18 cellular contexts compared by ENCODE assay signal in the genomic region with DNA sequence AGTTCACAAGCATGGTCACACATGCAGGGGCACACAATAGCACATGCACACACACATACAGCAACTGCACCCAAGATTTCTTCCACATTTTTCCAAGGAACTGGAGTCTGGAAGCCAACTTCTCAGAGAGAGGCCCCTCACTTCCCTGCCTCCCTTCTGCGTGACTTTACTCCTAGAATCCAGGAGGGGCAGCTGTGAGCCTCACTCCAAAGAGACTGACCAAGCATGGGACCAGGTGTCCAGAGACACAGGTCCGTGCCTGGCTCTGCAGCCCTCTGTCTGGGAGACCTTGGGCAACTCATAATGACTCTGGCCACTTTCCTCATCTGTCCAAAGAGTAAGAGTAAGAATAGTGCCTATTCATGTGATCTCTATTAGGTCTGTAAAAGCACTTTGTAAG.
"Had no signal": no experiment of that assay in that cellular context is flagged by ENCODE, and none has a peak within 500 bp of the region (broad histone marks: within the 10 kb centered on the region; RNA-seq: fewer than 3 reads in every experiment).

No MANE protein-coding gene starts in this region.

- DNase-seq: activated CD4-positive, alpha-beta T cell treated with anti-CD3 and anti-CD28 coated beads for 36 hours; activated CD4-positive, alpha-beta T cell treated with anti-CD3 and anti-CD28 coated beads, Interleukin-2, amount 50 U/mL, for 48 hours; activated gamma-delta T cell treated with Interleukin-2 at 50 U/mL for 16 hours; adrenal gland; effector memory CD4-positive, alpha-beta T cell; islet precursor cell; occipital lobe; stimulated activated CD4-positive, alpha-beta T cell treated with anti-CD3 and anti-CD28 coated beads, Interleukin-2, amount 100 ng/mL, for 24 hours; stimulated activated naive CD8-positive, alpha-beta T cell treated with anti-CD3 and anti-CD28 coated beads, Interleukin-15, amount 100 ng/mL, for 72 hours; T-helper 2 cell; transverse colon; uterus had no signal

- H3K4me3 ChIP-seq: adrenal gland, lung, suprapubic skin, transverse colon, uterus had no signal

- H3K4me1 Mint-ChIP-seq: activated CD4-positive, alpha-beta T cell treated with anti-CD3 and anti-CD28 coated beads for 36 hours; mesothelial cell of epicardium; nephron; stimulated activated naive CD8-positive, alpha-beta T cell treated with anti-CD3 and anti-CD28 coated beads, Interleukin-15, amount 100 ng/mL, for 72 hours had no signal

- ATAC-seq: activated CD4-positive, alpha-beta T cell treated with anti-CD3 and anti-CD28 coated beads for 36 hours; activated naive CD4-positive, alpha-beta T cell treated with anti-CD3 and anti-CD28 coated beads, Interleukin-2, amount 50 U/mL, for 72 hours; stimulated activated naive CD8-positive, alpha-beta T cell treated with anti-CD3 and anti-CD28 coated beads, Interleukin-15, amount 100 ng/mL, for 72 hours had no signal

- H3K9me3 Mint-ChIP-seq: dendritic cell treated with granulocyte-macrophage colony-stimulating factor and Interleukin-4, amounts not matched to agents 40 ng/mL and 50 ng/mL, for 4 days; mesothelial cell of epicardium; nephron; stimulated activated naive CD8-positive, alpha-beta T cell treated with anti-CD3 and anti-CD28 coated beads, Interleukin-15, amount 100 ng/mL, for 72 hours had no signal

- H3K4me3 Mint-ChIP-seq: activated CD4-positive, alpha-beta T cell treated with anti-CD3 and anti-CD28 coated beads for 36 hours; dendritic cell treated with granulocyte-macrophage colony-stimulating factor and Interleukin-4, amounts not matched to agents 40 ng/mL and 50 ng/mL, for 4 days; mesothelial cell of epicardium; nephron; stimulated activated naive CD8-positive, alpha-beta T cell treated with anti-CD3 and anti-CD28 coated beads, Interleukin-15, amount 100 ng/mL, for 72 hours had no signal

- H3K36me3 ChIP-seq: adrenal gland, suprapubic skin, transverse colon, uterus had no signal

- H3K4me1 ChIP-seq: adrenal gland, suprapubic skin, transverse colon, uterus had no signal

- H3K27me3 ChIP-seq: transverse colon, uterus had no signal

- H3K27ac Mint-ChIP-seq: activated CD4-positive, alpha-beta T cell treated with anti-CD3 and anti-CD28 coated beads for 36 hours; activated naive CD4-positive, alpha-beta T cell treated with anti-CD3 and anti-CD28 coated beads, Interleukin-2, amount 50 U/mL, for 72 hours; dendritic cell treated with granulocyte-macrophage colony-stimulating factor and Interleukin-4, amounts not matched to agents 40 ng/mL and 50 ng/mL, for 4 days; mesothelial cell of epicardium; nephron had no signal

- H3K36me3 Mint-ChIP-seq: activated naive CD4-positive, alpha-beta T cell treated with anti-CD3 and anti-CD28 coated beads, Interleukin-2, amount 50 U/mL, for 72 hours; mesothelial cell of epicardium had no signal

- H3K9me3 ChIP-seq: adrenal gland, suprapubic skin, transverse colon, uterus had no signal

- H3K27ac ChIP-seq: adrenal gland, suprapubic skin, transverse colon, uterus had no signal
